ENCODE assay signal across 8 cellular contexts in genomic region chr4:142126890-142127497, GRCh38.
A peak's percentile ranks its signal among the peaks of the same experiment; 100 is the strongest.
DNase-seq lines count a peak whose midpoint lies in the region; ATAC-seq, FAIRE-seq and TF ChIP-seq lines count a peak whose summit lies in the region.

No MANE protein-coding gene starts in this region.

- 11% methylated on average over 3 of the region's 3 CpGs for WGBS in liver

- no peak overlapping the region for H3K4me3 ChIP-seq in liver (ENCODE audit: low read depth in 1 of 3, low read length in 3 of 3)

- TF ChIP-seq CTCF in liver (IDR thresholded peaks at IDR 0.05; ENCODE audit: low read depth, low read length, missing input control), result peak; percentile 77

- H3K9me3 ChIP-seq in liver (ENCODE audit: control insufficient read depth in 4 of 4, low read length in 3 of 4), result no peaks in the 10 kb centered on the region

- H3K27ac ChIP-seq in liver (ENCODE audit: low read depth in 1 of 2, low read length in 2 of 2), result no peak overlapping the region

- peak; percentile 72 for ATAC-seq in HG02884 (IDR thresholded peaks at IDR 0.05; ENCODE audit: unreplicated experiment)

- H3K4me1 ChIP-seq in liver (ENCODE audit: control insufficient read depth in 4 of 4, insufficient read depth in 4 of 4, low read length in 3 of 4), result peaks cover 0 to 3% (median 0%) of the 10 kb centered on the region in 4 donors

- no peaks in the 10 kb centered on the region for H3K36me3 ChIP-seq in liver (ENCODE audit: control insufficient read depth in 4 of 4, insufficient read depth in 3 of 4, low read depth in 1 of 4, low read length in 3 of 4)

- FAIRE-seq in GM12891 (lab: Jason Lieb, UNC) (peak; percentile 65), colon (lab: Jason Lieb, UNC) (peak; percentile 87)

- no peak for TF ChIP-seq POLR2A in GM12891 (IDR thresholded peaks at IDR 0.05; ENCODE audit: low read depth, low read length)

- H3K27me3 ChIP-seq in liver (ENCODE audit: control insufficient read depth in 4 of 4, insufficient read depth in 4 of 4, low read length in 3 of 4), result no peaks in the 10 kb centered on the region

- H3K9ac ChIP-seq in liver (ENCODE audit: low read depth in 1 of 2, low read length in 2 of 2), result no peak overlapping the region

- DNase-seq in A172 (ENCODE audit: low spot score), result peak; percentile 66
- DNase-seq in GM12891 (ENCODE audit: insufficient read length, low spot score), result no peak
- DNase-seq in NCI-H2107 treated with DMSO at 0.1 percent for 48 hours (lab: John Stamatoyannopoulos, UW; ENCODE audit: unreplicated experiment), result peak; percentile 13
- DNase-seq in activated CD4-positive, CD25-positive, alpha-beta regulatory T cell (lab: John Stamatoyannopoulos, UW), result peak; percentile 10 to 38 (median 24)
- DNase-seq in stimulated activated CD8-positive, alpha-beta memory T cell treated with anti-CD3 and anti-CD28 coated beads, Interleukin-2, amount 100 ng/mL, for 1 hour (ENCODE audit: low read depth in 2 of 2), result peak; percentile 11 to 42

- TF ChIP-seq RAD21 in liver (IDR thresholded peaks at IDR 0.05), result peak; percentile 94 to 95

TF ChIP-seq in GM12891, 5 proteins besides CTCF, POLR2A, EP300 and RAD21:
- TF ChIP-seq TAF1 (IDR thresholded peaks at IDR 0.05; ENCODE audit: low read depth, low read length), result no peak
- no peak for TF ChIP-seq PAX5 (IDR thresholded peaks at IDR 0.05; ENCODE audit: insufficient read depth, low read length, severe bottlenecking)
- TF ChIP-seq POLR2AphosphoS5 (IDR thresholded peaks at IDR 0.05; ENCODE audit: low read depth, low read length), result no peak
- TF ChIP-seq POU2F2 (IDR thresholded peaks at IDR 0.05; ENCODE audit: low read depth, low read length), result no peak
- no peak for TF ChIP-seq SPI1 (IDR thresholded peaks at IDR 0.05; ENCODE audit: low read depth, low read length)
TF ChIP-seq in GM12891: peak in this region for 0.

TF ChIP-seq in liver, 16 proteins besides CTCF, POLR2A, EP300 and RAD21:
- TF ChIP-seq HNF4A (conservative IDR thresholded peaks at IDR 0.05) (no peak), JUND (IDR thresholded peaks at IDR 0.05) (no peak), MAX (IDR thresholded peaks at IDR 0.05) (no peak), REST (IDR thresholded peaks at IDR 0.05) (no peak), EGR1 (IDR thresholded peaks at IDR 0.05; ENCODE audit: low read depth in 2 of 2) (no peak), TAF1 (conservative IDR thresholded peaks at IDR 0.05) (no peak), ATF3 (IDR thresholded peaks at IDR 0.05) (no peak), YY1 (IDR thresholded peaks at IDR 0.05) (no peak), SP1 (IDR thresholded peaks at IDR 0.05) (no peak), GABPA (IDR thresholded peaks at IDR 0.05 in 1 of 2, conservative IDR thresholded peaks at IDR 0.05 in 1 of 2) (no peak), FOXA2 (IDR thresholded peaks at IDR 0.05) (no peak), FOXA1 (IDR thresholded peaks at IDR 0.05) (no peak), RXRA (IDR thresholded peaks at IDR 0.05) (no peak), NR2F2 (IDR thresholded peaks at IDR 0.05) (no peak), HNF4G (IDR thresholded peaks at IDR 0.05) (no peak), ZBTB33 (IDR thresholded peaks at IDR 0.05) (no peak)
